ENCODE assay signal across 9 cellular contexts in the genomic region with DNA sequence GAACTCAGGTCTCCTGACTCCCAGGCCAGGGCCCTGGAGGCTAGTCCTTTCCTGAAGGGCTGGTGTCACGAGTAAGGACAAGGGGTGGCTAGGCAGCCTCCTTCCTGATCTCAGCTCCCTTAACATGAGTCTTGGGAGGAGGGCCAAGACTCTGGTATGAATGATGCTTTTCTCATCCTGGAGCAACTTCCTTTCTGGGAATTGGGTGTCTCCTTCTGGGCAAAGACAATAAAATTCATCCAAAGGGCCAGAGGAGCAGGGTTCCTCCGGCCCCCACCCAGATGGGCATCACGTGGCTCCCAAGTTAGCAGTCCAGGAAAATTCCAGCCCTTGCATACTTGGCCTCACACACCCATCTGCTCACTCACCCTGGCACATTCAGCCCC. TPM values are rescaled to one million over a fixed set of nuclear protein-coding genes. Genes with fewer than 3 reads are reported as not detected.
DNase-seq lines count a peak whose midpoint lies in the region; ATAC-seq lines count a peak whose summit lies in the region.
"Had no signal": no experiment of that assay in that cellular context is flagged by ENCODE, and none has a peak within 500 bp of the region (broad histone marks: within the 10 kb centered on the region; RNA-seq: fewer than 3 reads in every experiment).

FAM167B (plus strand) TSS at position 335 of the 386 bp plus-strand sequence. CDS start 200 bp downstream, outside the sequence.

- H3K4me1 Mint-ChIP-seq in activated T-cell treated with anti-CD3 and anti-CD28 coated beads, Interleukin-2, amount 50 U/mL, for 24 hours (ENCODE audit: low read depth): peaks cover 59% of the 10 kb centered on the region

- H3K79me1 ChIP-seq in mesenchymal stem cell (replicated peaks; ENCODE audit: low read length, poor library complexity, severe bottlenecking): no peaks in the 10 kb centered on the region

- no peak within 1 kb of the TSS for H3K18ac ChIP-seq in mesenchymal stem cell (ENCODE audit: low read depth in 1 of 2, low read length in 2 of 2)

- peak within 1 kb of the TSS; percentile 1 for H4K91ac ChIP-seq in mesenchymal stem cell (ENCODE audit: low read length)

- no peak within 1 kb of the TSS for H3K14ac ChIP-seq in mesenchymal stem cell (ENCODE audit: low read length in 2 of 2)

- no peaks in the 10 kb centered on the region for H3K27me3 Mint-ChIP-seq in activated T-cell treated with anti-CD3 and anti-CD28 coated beads, Interleukin-2, amount 50 U/mL, for 24 hours

- peak within 1 kb of the TSS in 1 of 2 experiments; percentile 37 for H3K4me3 ChIP-seq in mesenchymal stem cell (ENCODE audit: insufficient read depth in 1 of 2, low read depth in 1 of 2, low read length in 2 of 2)
- H3K4me3 ChIP-seq in urinary bladder (ENCODE audit: low read depth, low read length): no peak within 1 kb of the TSS

- H2BK15ac ChIP-seq in mesenchymal stem cell (ENCODE audit: low read depth, poor library complexity, severe bottlenecking): no peak within 1 kb of the TSS

- H2BK12ac ChIP-seq in mesenchymal stem cell (ENCODE audit: low read length in 2 of 2): no peak within 1 kb of the TSS

- no peaks in the 10 kb centered on the region for H3K9me3 Mint-ChIP-seq in activated T-cell treated with anti-CD3 and anti-CD28 coated beads, Interleukin-2, amount 50 U/mL, for 24 hours

- no peak for DNase-seq in activated T-cell treated with anti-CD3 and anti-CD28 coated beads, Interleukin-2, amount 50 U/mL, for 24 hours
- no peak for DNase-seq in activated T-cell treated with anti-CD3 and anti-CD28 coated beads for 4 hours
- DNase-seq in mesenchymal stem cell: no peak
- no peak for DNase-seq in RPMI8226
- DNase-seq: hippocampal formation had no signal

- WGBS in mesenchymal stem cell: 91% methylated on average over 3 of the region's 3 CpGs
- 22% methylated on average over 3 of the region's 3 CpGs for WGBS in urinary bladder

- H3K36me3 Mint-ChIP-seq in activated T-cell treated with anti-CD3 and anti-CD28 coated beads, Interleukin-2, amount 50 U/mL, for 24 hours (ENCODE audit: low read depth): peaks cover 10% of the 10 kb centered on the region

- H3K4ac ChIP-seq in mesenchymal stem cell (ENCODE audit: low read depth in 1 of 2, low read length in 2 of 2): no peak within 1 kb of the TSS

- H3K4me2 ChIP-seq in mesenchymal stem cell (ENCODE audit: low read length, poor library complexity, severe bottlenecking): no peak within 1 kb of the TSS

- no peak within 1 kb of the TSS for H2BK120ac ChIP-seq in mesenchymal stem cell (ENCODE audit: low read depth, low read length)

- no peak within 1 kb of the TSS for H2AK5ac ChIP-seq in mesenchymal stem cell (ENCODE audit: low read length, severe bottlenecking)

- peak within 1 kb of the TSS; percentile 29 for H3K27ac ChIP-seq in cingulate gyrus (ENCODE audit: low read depth, low read length)
- H3K27ac ChIP-seq in mesenchymal stem cell (ENCODE audit: low read length, poor library complexity, severe bottlenecking): no peak within 1 kb of the TSS
- H3K27ac ChIP-seq in urinary bladder (ENCODE audit: low read depth): peak within 1 kb of the TSS; percentile 54

- H3K27me3 ChIP-seq in mesenchymal stem cell (ENCODE audit: control insufficient read depth in 1 of 2, insufficient read depth in 1 of 2, low read length in 2 of 2): peaks cover 0 to 4% of the 10 kb centered on the region in 2 experiments

- H3K4me3 Mint-ChIP-seq in activated T-cell treated with anti-CD3 and anti-CD28 coated beads, Interleukin-2, amount 50 U/mL, for 24 hours: peak within 1 kb of the TSS; percentile 29

- no peak within 1 kb of the TSS for H3K23ac ChIP-seq in mesenchymal stem cell (ENCODE audit: low read length in 2 of 2)

- no peak within 1 kb of the TSS for H4K8ac ChIP-seq in mesenchymal stem cell (ENCODE audit: low read length)

- peak within 1 kb of the TSS; percentile 93 for H3K27ac Mint-ChIP-seq in activated T-cell treated with anti-CD3 and anti-CD28 coated beads, Interleukin-2, amount 50 U/mL, for 24 hours

- no peaks in the 10 kb centered on the region for H3K9me3 ChIP-seq in mesenchymal stem cell (ENCODE audit: control insufficient read depth, low read length)

- H2BK5ac ChIP-seq in mesenchymal stem cell (ENCODE audit: low read depth, low read length, poor library complexity, severe bottlenecking): no peak within 1 kb of the TSS

- H3K4me1 ChIP-seq in mesenchymal stem cell (ENCODE audit: control insufficient read depth, insufficient read depth, low read depth, low read length) (peaks cover 27% of the 10 kb centered on the region), urinary bladder (ENCODE audit: insufficient read depth) (no peaks in the 10 kb centered on the region)

- H3K36me3 ChIP-seq in mesenchymal stem cell (ENCODE audit: control insufficient read depth in 1 of 2, insufficient read depth in 2 of 2, low read depth in 1 of 2, low read length in 2 of 2): no peaks in the 10 kb centered on the region
- no peaks in the 10 kb centered on the region for H3K36me3 ChIP-seq in urinary bladder (ENCODE audit: insufficient read depth)

- ATAC-seq in GM19397 (IDR thresholded peaks at IDR 0.05; ENCODE audit: unreplicated experiment) (no peak), GM21737 (IDR thresholded peaks at IDR 0.05; ENCODE audit: unreplicated experiment) (no peak)

- H3K9ac ChIP-seq in mesenchymal stem cell (ENCODE audit: low read length): peak within 1 kb of the TSS; percentile 67

- H2AFZ ChIP-seq in mesenchymal stem cell (ENCODE audit: low read depth, low read length): no peak within 1 kb of the TSS

RNA-seq across cellular contexts. Expression of gene FAM167B, which starts in this region (rescaled TPM):
- polyA plus RNA-seq in mesenchymal stem cell (2013, experiment 1 of 2): 0.52 TPM
- polyA plus RNA-seq in mesenchymal stem cell (2013, experiment 2 of 2): 0.45 TPM
- 2.5 TPM for total RNA-seq in urinary bladder
- polyA plus RNA-seq in urinary bladder: 8.2 TPM
